Comparison of ENCODE assay signal across 16 cellular contexts in genomic region chr19:1896508-1896907, GRCh38. TPM values are rescaled to one million over a fixed set of nuclear protein-coding genes. Genes with fewer than 3 reads are reported as not detected.
DNase-seq lines count a peak whose midpoint lies in the region; ATAC-seq and TF ChIP-seq lines count a peak whose summit lies in the region.
"Had no signal": no experiment of that assay in that cellular context is flagged by ENCODE, and none has a peak within 500 bp of the region (broad histone marks: within the 10 kb centered on the region; RNA-seq: fewer than 3 reads in every experiment).

No MANE protein-coding gene starts in this region.

- CTCF ChIA-PET in activated naive CD4-positive, alpha-beta T cell treated with anti-CD3 and anti-CD28 coated beads, Interleukin-2, amount 10 ng/mL, durations not matched to agents 7 days and 5 days (lab: Charles Lee): interaction anchor here (0.6 to 3.9 kb wide), 4 partner anchors 27 to 156 kb away, joined by 3 to 21 read pairs (median 7); no protein-coding TSS in a partner anchor

- peaks cover 29 to 34% (median 33%) of the 10 kb centered on the region in 4 donors for H3K4me1 ChIP-seq in upper lobe of left lung
- H3K4me1 ChIP-seq in transverse colon: peaks cover 0 to 30% (median 8%) of the 10 kb centered on the region in 4 donors
- H3K4me1 ChIP-seq: parathyroid adenoma had no signal

- H3K9me3 Mint-ChIP-seq in activated naive CD4-positive, alpha-beta T cell treated with anti-CD3 and anti-CD28 coated beads, Interleukin-2, amount 10 ng/mL, durations not matched to agents 7 days and 5 days: no peaks in the 10 kb centered on the region
- H3K9me3 Mint-ChIP-seq in effector memory CD8-positive, alpha-beta T cell: no peaks in the 10 kb centered on the region
- no peaks in the 10 kb centered on the region for H3K9me3 Mint-ChIP-seq in mesothelial cell of epicardium

- 73 to 77% methylated on average over 13 of the region's 13 CpGs for whole genome bisulfite sequencing in upper lobe of left lung, 2 donors
- 73% methylated on average over 13 of the region's 13 CpGs; no CpG with 5 or more reads in 1 of the 2 donors for WGBS in transverse colon (ENCODE audit: low coverage in 1 of 2), 2 donors

- no peaks in the 10 kb centered on the region for H3K9me3 ChIP-seq in T-helper 17 cell (ENCODE audit: control insufficient read depth, low read length, poor library complexity, severe bottlenecking)
- no peaks in the 10 kb centered on the region for H3K9me3 ChIP-seq in upper lobe of left lung
- no peaks in the 10 kb centered on the region for H3K9me3 ChIP-seq in transverse colon
- H3K9me3 ChIP-seq: SJCRH30, tibial artery had no signal

- intact Hi-C loops in transverse colon (cut with DNase I; ENCODE audit: low total_unique reads): no loop called here

- no peak for DNase-seq in activated naive CD4-positive, alpha-beta T cell treated with anti-CD3 and anti-CD28 coated beads, Interleukin-2, amount 10 ng/mL, durations not matched to agents 7 days and 5 days
- no peak for DNase-seq in activated naive CD4-positive, alpha-beta T cell treated with Interleukin-2 at 50 U/mL for 16 hours
- no peak for DNase-seq in T-helper 17 cell
- DNase-seq in effector memory CD8-positive, alpha-beta T cell: no peak
- no peak for DNase-seq in upper lobe of left lung
- DNase-seq in mesothelial cell of epicardium (ENCODE audit: low spot score in 2 of 2, unreplicated experiment in 2 of 2): no peak
- no peak for DNase-seq in transverse colon
- DNase-seq: cerebellar nuclear complex, DND-41, midbrain, NCI-H2029, SJCRH30, tibial artery had no signal

- TF ChIP-seq EP300 in upper lobe of left lung (IDR thresholded peaks at IDR 0.05) (no peak), transverse colon (IDR thresholded peaks at IDR 0.05; ENCODE audit: low read depth) (no peak)

- peaks cover 2% of the 10 kb centered on the region for H3K36me3 Mint-ChIP-seq in activated naive CD4-positive, alpha-beta T cell treated with anti-CD3 and anti-CD28 coated beads, Interleukin-2, amount 10 ng/mL, durations not matched to agents 7 days and 5 days
- H3K36me3 Mint-ChIP-seq in T-helper 17 cell (ENCODE audit: low read depth) (no peaks in the 10 kb centered on the region), mesothelial cell of epicardium (no peaks in the 10 kb centered on the region)
- peaks cover 33% of the 10 kb centered on the region for H3K36me3 Mint-ChIP-seq in effector memory CD8-positive, alpha-beta T cell (ENCODE audit: insufficient read depth)

- TF ChIP-seq CTCF in upper lobe of left lung (IDR thresholded peaks at IDR 0.05) (no peak), mesothelial cell of epicardium (IDR thresholded peaks at IDR 0.05; ENCODE audit: unreplicated experiment) (no peak), transverse colon (IDR thresholded peaks at IDR 0.05) (no peak)

- peaks cover 51% of the 10 kb centered on the region for H3K4me1 Mint-ChIP-seq in activated naive CD4-positive, alpha-beta T cell treated with anti-CD3 and anti-CD28 coated beads, Interleukin-2, amount 10 ng/mL, durations not matched to agents 7 days and 5 days
- H3K4me1 Mint-ChIP-seq in T-helper 17 cell (peaks cover 19% of the 10 kb centered on the region), mesothelial cell of epicardium (peaks cover 5% of the 10 kb centered on the region)
- H3K4me1 Mint-ChIP-seq in effector memory CD8-positive, alpha-beta T cell (ENCODE audit: low read depth in 2 of 2): peaks cover 22 to 26% of the 10 kb centered on the region in 2 donors

- in situ Hi-C loops in transverse colon (cut with MboI; ENCODE audit: low pct_ligation_motif_present in 1 of 4, low pct_unique_long_range_greater_than_20kb in 1 of 4, low sequenced_read_pairs in 3 of 4): no loop called here

- H3K36me3 ChIP-seq in upper lobe of left lung (no peaks in the 10 kb centered on the region), transverse colon (no peaks in the 10 kb centered on the region)
- H3K36me3 ChIP-seq: SJCRH30, tibial artery had no signal

- TF ChIP-seq POLR2A in upper lobe of left lung (IDR thresholded peaks at IDR 0.05): no peak
- no peak for TF ChIP-seq POLR2A in transverse colon (IDR thresholded peaks at IDR 0.05)

- H3K27me3 ChIP-seq in upper lobe of left lung: no peaks in the 10 kb centered on the region
- H3K27me3 ChIP-seq in transverse colon: no peaks in the 10 kb centered on the region
- H3K27me3 ChIP-seq: SJCRH30, tibial artery had no signal

- ATAC-seq in T-helper 17 cell: no peak
- no peak for ATAC-seq in effector memory CD8-positive, alpha-beta T cell (replicated peaks)
- ATAC-seq in upper lobe of left lung (ENCODE audit: low FRiP score in 2 of 2): no peak
- no peak for ATAC-seq in HG02610 (IDR thresholded peaks at IDR 0.05; ENCODE audit: unreplicated experiment)

- peak overlapping the region; percentile 79 for H3K4me3 Mint-ChIP-seq in activated naive CD4-positive, alpha-beta T cell treated with anti-CD3 and anti-CD28 coated beads, Interleukin-2, amount 10 ng/mL, durations not matched to agents 7 days and 5 days
- H3K4me3 Mint-ChIP-seq in T-helper 17 cell (peak overlapping the region; percentile 86), mesothelial cell of epicardium (no peak overlapping the region)
- H3K4me3 Mint-ChIP-seq in effector memory CD8-positive, alpha-beta T cell: peak overlapping the region; percentile 85 to 90
- H3K4me3 Mint-ChIP-seq: GM23338 had no signal

- H3K27ac ChIP-seq in upper lobe of left lung: peak overlapping the region; percentile 67 to 85 (median 76)
- peak overlapping the region in 2 of 4 donors; percentile 70 to 78 for H3K27ac ChIP-seq in transverse colon

- no peak overlapping the region for H3K4me3 ChIP-seq in upper lobe of left lung
- H3K4me3 ChIP-seq in transverse colon: no peak overlapping the region
- H3K4me3 ChIP-seq: GM23338, SJCRH30 had no signal

- no peaks in the 10 kb centered on the region for H3K27me3 Mint-ChIP-seq in activated naive CD4-positive, alpha-beta T cell treated with anti-CD3 and anti-CD28 coated beads, Interleukin-2, amount 10 ng/mL, durations not matched to agents 7 days and 5 days
- no peaks in the 10 kb centered on the region for H3K27me3 Mint-ChIP-seq in T-helper 17 cell
- H3K27me3 Mint-ChIP-seq in effector memory CD8-positive, alpha-beta T cell: no peaks in the 10 kb centered on the region
- no peaks in the 10 kb centered on the region for H3K27me3 Mint-ChIP-seq in mesothelial cell of epicardium (ENCODE audit: low read depth)

- peak overlapping the region; percentile 98 for H3K27ac Mint-ChIP-seq in activated naive CD4-positive, alpha-beta T cell treated with anti-CD3 and anti-CD28 coated beads, Interleukin-2, amount 10 ng/mL, durations not matched to agents 7 days and 5 days
- H3K27ac Mint-ChIP-seq in T-helper 17 cell (peak overlapping the region; percentile 89), mesothelial cell of epicardium (no peak overlapping the region)
- peak overlapping the region; percentile 93 to 98 for H3K27ac Mint-ChIP-seq in effector memory CD8-positive, alpha-beta T cell
- H3K27ac Mint-ChIP-seq: GM23338 had no signal

RNA-seq across cellular contexts. Expression of gene ADAT3, which starts 8.7 kb away (rescaled TPM):
- 1 to 10 TPM; 6.4 to 8.5 TPM for total RNA-seq in T-helper 17 cell
- 10 to 100 TPM in 4 of 6 donors, 1 to 10 TPM in 2; 6.1 to 25.1 (median 12.0) TPM for total RNA-seq in upper lobe of left lung
- total RNA-seq in mesothelial cell of epicardium: 14.2 to 17.2 TPM (median 15.5 TPM) in 3 replicates
- total RNA-seq in transverse colon: 10 to 100 TPM; 18.7 to 73.2 (median 30.3) TPM

RNA-seq across cellular contexts. Expression of gene SCAMP4, which starts 8.7 kb away (rescaled TPM):
- 10 to 100 TPM; 19.2 to 20.7 TPM for total RNA-seq in T-helper 17 cell
- 100 to 1,000 TPM in 1 of 6 donors, 10 to 100 TPM in 5; 52.0 to 117 (median 75.3) TPM for total RNA-seq in upper lobe of left lung
- total RNA-seq in mesothelial cell of epicardium: 93.5 to 97.7 TPM (median 93.5 TPM) in 3 replicates
- total RNA-seq in transverse colon: 100 to 1,000 TPM in 1 of 4 donors, 10 to 100 TPM in 3; 25.1 to 119 (median 86.6) TPM

RNA-seq across cellular contexts. Expression of gene ABHD17A, which starts 11.2 kb away (rescaled TPM):
- 100 to 1,000 TPM; 121 to 125 TPM for total RNA-seq in T-helper 17 cell
- total RNA-seq in upper lobe of left lung: 100 to 1,000 TPM in 4 of 6 donors, 10 to 100 TPM in 2; 63.4 to 143 (median 108) TPM
- total RNA-seq in mesothelial cell of epicardium: 59.4 to 67.2 TPM (median 62.0 TPM) in 3 replicates
- total RNA-seq in transverse colon: 100 to 1,000 TPM in 3 of 4 donors, 10 to 100 TPM in 1; 90.0 to 179 (median 140) TPM

RNA-seq across cellular contexts. Expression of gene KLF16, which starts 33.1 kb away (rescaled TPM):
- total RNA-seq in T-helper 17 cell: 10 to 100 TPM; 37.9 to 46.5 TPM
- 10 to 100 TPM in 4 of 6 donors, 1 to 10 TPM in 2; 6.9 to 39.9 (median 16.4) TPM for total RNA-seq in upper lobe of left lung
- total RNA-seq in mesothelial cell of epicardium: 22.0 to 24.1 TPM (median 23.5 TPM) in 3 replicates
- total RNA-seq in transverse colon: 10 to 100 TPM in 3 of 4 donors, 1 to 10 TPM in 1; 9.0 to 18.3 (median 11.6) TPM

RNA-seq across cellular contexts. Expression of gene CSNK1G2, which starts 44.5 kb away (rescaled TPM):
- 100 to 1,000 TPM; 110 to 117 TPM for total RNA-seq in T-helper 17 cell
- total RNA-seq in upper lobe of left lung: 100 to 1,000 TPM in 1 of 6 donors, 10 to 100 TPM in 5; 49.9 to 176 (median 75.4) TPM
- total RNA-seq in mesothelial cell of epicardium: 79.1 to 84.0 TPM (median 81.8 TPM) in 3 replicates
- total RNA-seq in transverse colon: 100 to 1,000 TPM in 2 of 4 donors, 10 to 100 TPM in 2; 75.0 to 321 (median 140) TPM
